1 cellular context compared by ENCODE assay signal in genomic region chr15:27869697-27870281, GRCh38.
TF ChIP-seq lines count a peak whose summit lies in the region.

No MANE protein-coding gene starts in this region.

TF ChIP-seq in H1, 55 proteins besides CTCF, POLR2A, EP300 and RAD21 (continued from another document):
- TF ChIP-seq EGR1 (IDR thresholded peaks at IDR 0.05; ENCODE audit: borderline replicate concordance, low read depth, low read length) (no peak), MAX (IDR thresholded peaks at IDR 0.05) (no peak), CHD2 (IDR thresholded peaks at IDR 0.05; ENCODE audit: low read length) (no peak), BCL11A (IDR thresholded peaks at IDR 0.05; ENCODE audit: low read depth in 2 of 2, low read length in 2 of 2) (no peak), HDAC2 (IDR thresholded peaks at IDR 0.05; ENCODE audit: borderline replicate concordance in 1 of 2, low read depth in 2 of 2, low read length in 2 of 2) (no peak)
